Comparison of ENCODE assay signal across 8 cellular contexts in genomic region chr1:2556277-2557145, GRCh38. TPM values are rescaled to one million over a fixed set of nuclear protein-coding genes. Genes with fewer than 3 reads are reported as not detected.
DNase-seq lines count a peak whose midpoint lies in the region; ATAC-seq, FAIRE-seq and TF ChIP-seq lines count a peak whose summit lies in the region.

TSS of gene TNFRSF14 (plus strand) at chr1:2556371. CDS start at chr1:2556665, 294 bp downstream.

- H3K27me3 ChIP-seq in DND-41 (ENCODE audit: insufficient read depth, low read length, poor library complexity), result no peaks in the 10 kb centered on the region
- H3K27me3 ChIP-seq in pancreas, result no peaks in the 10 kb centered on the region

- FAIRE-seq in pancreas (lab: Jason Lieb, UNC) (no peak), urothelium cell line (lab: Jason Lieb, UNC) (no peak)

- H3K79me2 ChIP-seq in DND-41 (ENCODE audit: insufficient read depth, low read length), result no peaks in the 10 kb centered on the region

- H2AFZ ChIP-seq in DND-41 (ENCODE audit: low read depth, low read length), result peak within 1 kb of the TSS; percentile 73

- no peaks in the 10 kb centered on the region for H3K9me3 ChIP-seq in DND-41 (ENCODE audit: insufficient read depth, low read length, severe bottlenecking)
- H3K9me3 ChIP-seq in pancreas, result no peaks in the 10 kb centered on the region

- H3K9ac ChIP-seq in DND-41 (ENCODE audit: low read depth, low read length), result peak within 1 kb of the TSS; percentile 77

- H3K36me3 ChIP-seq in DND-41 (ENCODE audit: insufficient read depth, low read length) (no peaks in the 10 kb centered on the region), pancreas (no peaks in the 10 kb centered on the region)

- ATAC-seq in DND-41 (ENCODE audit: insufficient read depth, low read depth), result peak; percentile 84
- peak; percentile 29 for ATAC-seq in GM21786 (IDR thresholded peaks at IDR 0.05; ENCODE audit: unreplicated experiment)
- peak; percentile 53 to 71 (median 68) for ATAC-seq in pancreas
- no peak for ATAC-seq in GM19328 (IDR thresholded peaks at IDR 0.05; ENCODE audit: unreplicated experiment)

- H4K20me1 ChIP-seq in DND-41 (ENCODE audit: insufficient read depth, low read length), result no peaks in the 10 kb centered on the region

- TF ChIP-seq CTCF in DND-41 (IDR thresholded peaks at IDR 0.05; ENCODE audit: borderline replicate concordance, extremely low read depth, low read length, poor library complexity, severe bottlenecking) (peak; percentile 59), pancreas (IDR thresholded peaks at IDR 0.05) (no peak)

- intact Hi-C loops in pancreas (cut with DNase I), result no loop called here

- H3K4me3 ChIP-seq in DND-41 (ENCODE audit: low read depth in 1 of 2, low read length in 2 of 2) (peak within 1 kb of the TSS; percentile 21 to 59; a peak in 3 of 4 replicates), pancreas (peak within 1 kb of the TSS; percentile 41 to 70 (median 54))

- peak within 1 kb of the TSS; percentile 76 for H3K4me2 ChIP-seq in DND-41 (ENCODE audit: insufficient read depth, low read length)

- DNase-seq in DND-41 (peak; percentile 88), NCI-H69 (lab: John Stamatoyannopoulos, UW) (peak; percentile 57), activated T-cell treated with anti-CD3 and anti-CD28 coated beads for 48 hours (ENCODE audit: low read depth) (peak; percentile 57), fibroblast of gingiva (ENCODE audit: low read depth) (peak; percentile 42), pancreas (peak in 2 of 6 donors; percentile 55 to 80), urothelium cell line (ENCODE audit: low spot score) (peak; percentile 50)

- H3K4me1 ChIP-seq in DND-41 (ENCODE audit: insufficient read depth, low read length) (peaks cover 31% of the 10 kb centered on the region), pancreas (peaks cover 0 to 4% (median 0%) of the 10 kb centered on the region in 3 donors)

- H3K27ac ChIP-seq in DND-41 (ENCODE audit: low read length), result peak within 1 kb of the TSS; percentile 90
- H3K27ac ChIP-seq in pancreas, result peak within 1 kb of the TSS; percentile 37 to 85 (median 82)

- WGBS in pancreas, 2 donors, result 9 to 23% methylated on average over 33 to 34 of the region's 34 CpGs

RNA-seq across cellular contexts. Expression of gene TNFRSF14, which starts in this region (rescaled TPM):
- total RNA-seq in pancreas, result 10 to 100 TPM; 10.3 to 37.2 (median 19.0) TPM
- polyA plus RNA-seq in pancreas, result 100 to 1,000 TPM; 120 to 124 TPM
